In genomic region chr7:133436014-133436428, GRCh38 we compare ENCODE assay signal across 13 cellular contexts.
A peak's percentile ranks its signal among the peaks of the same experiment; 100 is the strongest.
DNase-seq lines count a peak whose midpoint lies in the region; ATAC-seq and TF ChIP-seq lines count a peak whose summit lies in the region.
"Had no signal": no experiment of that assay in that cellular context is flagged by ENCODE, and none has a peak within 500 bp of the region (broad histone marks: within the 10 kb centered on the region; RNA-seq: fewer than 3 reads in every experiment).

No MANE protein-coding gene starts in this region.

- no peak overlapping the region for H3K4me3 Mint-ChIP-seq in activated naive CD8-positive, alpha-beta T cell treated with anti-CD3 and anti-CD28 coated beads for 36 hours
- no peak overlapping the region for H3K4me3 Mint-ChIP-seq in activated naive CD8-positive, alpha-beta T cell treated with anti-CD3 and anti-CD28 coated beads, Interleukin-2, amount 50 U/mL, for 24 hours
- H3K4me3 Mint-ChIP-seq in natural killer cell treated with Interleukin-12 subunit alpha and Interleukin-12 subunit beta and Interleukin-15 and Interleukin-18, amount 100 ng/mL, for 72 hours: no peak overlapping the region

- no peak for TF ChIP-seq CTCF in heart left ventricle (IDR thresholded peaks at IDR 0.05)
- TF ChIP-seq CTCF in thyroid gland (IDR thresholded peaks at IDR 0.05): no peak
- TF ChIP-seq CTCF in lower lobe of right lung (IDR thresholded peaks at IDR 0.05): no peak

- intact Hi-C loops in heart left ventricle (cut with DNase I): loop anchor here in 2 of 10 donors (10.0 kb wide), 3 partner anchors 201 to 1121 kb away; no protein-coding TSS in a partner anchor
- intact Hi-C loops in thyroid gland (cut with DNase I): no loop called here
- intact Hi-C loops in lower lobe of right lung (cut with DNase I): no loop called here

- DNase-seq in activated naive CD8-positive, alpha-beta T cell treated with anti-CD3 and anti-CD28 coated beads for 36 hours: no peak
- DNase-seq in activated naive CD8-positive, alpha-beta T cell treated with anti-CD3 and anti-CD28 coated beads, Interleukin-2, amount 50 U/mL, for 24 hours: no peak
- DNase-seq in amniotic stem cell (lab: John Stamatoyannopoulos, UW) (peak; percentile 54), heart left ventricle (peak in 1 of 5 donors; percentile 45), thyroid gland (peak; percentile 2 to 9), lower lobe of right lung (no peak)
- no peak for DNase-seq in natural killer cell treated with Interleukin-12 subunit alpha and Interleukin-12 subunit beta and Interleukin-15 and Interleukin-18, amount 100 ng/mL, for 72 hours (ENCODE audit: low spot score)
- DNase-seq in stimulated activated CD4-positive, alpha-beta T cell treated with anti-CD3 and anti-CD28 coated beads, Interleukin-2, amount 100 ng/mL, for 48 hours: no peak
- DNase-seq: AML-193; GF-D8; NCI-H1092 treated with DMSO at 0.1 percent for 48 hours; NCI-H774; stimulated activated CD4-positive, alpha-beta T cell treated with anti-CD3 and anti-CD28 coated beads, Interleukin-4, amount 100 ng/mL, for 1 hour had no signal

- TF ChIP-seq POLR2A in heart left ventricle (IDR thresholded peaks at IDR 0.05) (no peak), thyroid gland (IDR thresholded peaks at IDR 0.05) (no peak)

- 47 to 63% (median 49%) methylated on average over 3 of the region's 3 CpGs for WGBS in heart left ventricle, 4 donors
- 29 to 35% methylated on average over 3 of the region's 3 CpGs for WGBS in thyroid gland, 2 donors

- ATAC-seq in activated naive CD8-positive, alpha-beta T cell treated with anti-CD3 and anti-CD28 coated beads, Interleukin-2, amount 50 U/mL, for 24 hours: no peak
- ATAC-seq in heart left ventricle (peak in 3 of 4 donors; percentile 45 to 89 (median 54)), lower lobe of right lung (no peak)
- ATAC-seq in natural killer cell treated with Interleukin-12 subunit alpha and Interleukin-12 subunit beta and Interleukin-15 and Interleukin-18, amount 100 ng/mL, for 72 hours: no peak

- H3K27ac Mint-ChIP-seq in activated naive CD8-positive, alpha-beta T cell treated with anti-CD3 and anti-CD28 coated beads for 36 hours: peak overlapping the region; percentile 4
- H3K27ac Mint-ChIP-seq in activated naive CD8-positive, alpha-beta T cell treated with anti-CD3 and anti-CD28 coated beads, Interleukin-2, amount 50 U/mL, for 24 hours: no peak overlapping the region
- no peak overlapping the region for H3K27ac Mint-ChIP-seq in natural killer cell treated with Interleukin-12 subunit alpha and Interleukin-12 subunit beta and Interleukin-15 and Interleukin-18, amount 100 ng/mL, for 72 hours

- H3K9me3 ChIP-seq in heart left ventricle: no peaks in the 10 kb centered on the region
- no peaks in the 10 kb centered on the region for H3K9me3 ChIP-seq in thyroid gland
- H3K9me3 ChIP-seq in lower lobe of right lung: no peaks in the 10 kb centered on the region

- H3K36me3 Mint-ChIP-seq in activated naive CD8-positive, alpha-beta T cell treated with anti-CD3 and anti-CD28 coated beads for 36 hours: peaks cover 12% of the 10 kb centered on the region
- peaks cover 4% of the 10 kb centered on the region for H3K36me3 Mint-ChIP-seq in activated naive CD8-positive, alpha-beta T cell treated with anti-CD3 and anti-CD28 coated beads, Interleukin-2, amount 50 U/mL, for 24 hours (ENCODE audit: low read depth)
- H3K36me3 Mint-ChIP-seq in natural killer cell treated with Interleukin-12 subunit alpha and Interleukin-12 subunit beta and Interleukin-15 and Interleukin-18, amount 100 ng/mL, for 72 hours: no peaks in the 10 kb centered on the region

- H3K36me3 ChIP-seq in heart left ventricle (no peaks in the 10 kb centered on the region), thyroid gland (no peaks in the 10 kb centered on the region), lower lobe of right lung (no peaks in the 10 kb centered on the region)

- H3K4me3 ChIP-seq in heart left ventricle: no peak overlapping the region
- no peak overlapping the region for H3K4me3 ChIP-seq in thyroid gland (replicated peaks in 1 of 3)
- H3K4me3 ChIP-seq in lower lobe of right lung: no peak overlapping the region

- H3K27me3 ChIP-seq in heart left ventricle (no peaks in the 10 kb centered on the region), thyroid gland (no peaks in the 10 kb centered on the region), lower lobe of right lung (ENCODE audit: low read depth) (no peaks in the 10 kb centered on the region)

- H3K27me3 Mint-ChIP-seq in activated naive CD8-positive, alpha-beta T cell treated with anti-CD3 and anti-CD28 coated beads for 36 hours: no peaks in the 10 kb centered on the region
- H3K27me3 Mint-ChIP-seq in activated naive CD8-positive, alpha-beta T cell treated with anti-CD3 and anti-CD28 coated beads, Interleukin-2, amount 50 U/mL, for 24 hours: no peaks in the 10 kb centered on the region
- no peaks in the 10 kb centered on the region for H3K27me3 Mint-ChIP-seq in natural killer cell treated with Interleukin-12 subunit alpha and Interleukin-12 subunit beta and Interleukin-15 and Interleukin-18, amount 100 ng/mL, for 72 hours

- peak overlapping the region in 5 of 12 donors; percentile 2 to 40 (median 22) for H3K27ac ChIP-seq in heart left ventricle
- H3K27ac ChIP-seq in thyroid gland: no peak overlapping the region
- no peak overlapping the region for H3K27ac ChIP-seq in lower lobe of right lung

- peaks cover 0 to 19% (median 0%) of the 10 kb centered on the region in 12 donors for H3K4me1 ChIP-seq in heart left ventricle
- H3K4me1 ChIP-seq in thyroid gland: peaks cover 0 to 13% of the 10 kb centered on the region in 2 donors
- peaks cover 10% of the 10 kb centered on the region for H3K4me1 ChIP-seq in lower lobe of right lung

- H3K9me3 Mint-ChIP-seq in activated naive CD8-positive, alpha-beta T cell treated with anti-CD3 and anti-CD28 coated beads for 36 hours: no peaks in the 10 kb centered on the region
- no peaks in the 10 kb centered on the region for H3K9me3 Mint-ChIP-seq in activated naive CD8-positive, alpha-beta T cell treated with anti-CD3 and anti-CD28 coated beads, Interleukin-2, amount 50 U/mL, for 24 hours
- no peaks in the 10 kb centered on the region for H3K9me3 Mint-ChIP-seq in natural killer cell treated with Interleukin-12 subunit alpha and Interleukin-12 subunit beta and Interleukin-15 and Interleukin-18, amount 100 ng/mL, for 72 hours

- H3K4me1 Mint-ChIP-seq in activated naive CD8-positive, alpha-beta T cell treated with anti-CD3 and anti-CD28 coated beads for 36 hours: peaks cover 2% of the 10 kb centered on the region
- peaks cover 4% of the 10 kb centered on the region for H3K4me1 Mint-ChIP-seq in activated naive CD8-positive, alpha-beta T cell treated with anti-CD3 and anti-CD28 coated beads, Interleukin-2, amount 50 U/mL, for 24 hours
- peaks cover 8 to 17% of the 10 kb centered on the region in 2 donors for H3K4me1 Mint-ChIP-seq in natural killer cell treated with Interleukin-12 subunit alpha and Interleukin-12 subunit beta and Interleukin-15 and Interleukin-18, amount 100 ng/mL, for 72 hours (ENCODE audit: low read depth in 2 of 2)

Comparison
In these comparisons a context has a peak if more than half of its experiments do, and no peak if none do; other contexts are left out.
1. DNase-seq: peak in amniotic stem cell (single experiment) and thyroid gland (2 of 2); none in activated naive CD8-positive, alpha-beta T cell treated with anti-CD3 and anti-CD28 coated beads for 36 hours (single experiment), activated naive CD8-positive, alpha-beta T cell treated with anti-CD3 and anti-CD28 coated beads, Interleukin-2, amount 50 U/mL, for 24 hours (single experiment), natural killer cell treated with Interleukin-12 subunit alpha and Interleukin-12 subunit beta and Interleukin-15 and Interleukin-18, amount 100 ng/mL, for 72 hours (single experiment), stimulated activated CD4-positive, alpha-beta T cell treated with anti-CD3 and anti-CD28 coated beads, Interleukin-2, amount 100 ng/mL, for 48 hours (0 of 2) and lower lobe of right lung (single experiment).
2. ATAC-seq: peak in heart left ventricle (3 of 4); none in activated naive CD8-positive, alpha-beta T cell treated with anti-CD3 and anti-CD28 coated beads, Interleukin-2, amount 50 U/mL, for 24 hours (single experiment), natural killer cell treated with Interleukin-12 subunit alpha and Interleukin-12 subunit beta and Interleukin-15 and Interleukin-18, amount 100 ng/mL, for 72 hours (0 of 2) and lower lobe of right lung (0 of 2).